Comparison of ENCODE assay signal across 18 cellular contexts in the genomic region with DNA sequence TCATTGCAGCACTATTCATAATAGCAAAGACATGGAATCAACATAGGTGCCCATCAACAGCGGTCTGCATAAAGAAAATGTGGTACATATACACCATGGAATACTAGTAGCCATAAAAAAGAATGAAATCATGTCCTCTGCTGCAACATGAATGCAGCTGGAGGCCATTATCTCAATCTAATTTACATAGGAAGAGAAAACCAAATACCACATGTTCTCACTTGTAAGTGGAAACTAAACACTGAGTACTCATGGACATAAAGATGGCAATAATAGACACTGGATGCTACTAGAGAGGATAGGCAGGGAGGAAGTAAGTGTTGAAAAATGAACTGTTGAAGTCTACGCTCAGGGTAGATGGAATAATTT.
A peak's percentile ranks its signal among the peaks of the same experiment; 100 is the strongest.
DNase-seq lines count a peak whose midpoint lies in the region; ATAC-seq and TF ChIP-seq lines count a peak whose summit lies in the region.
"Had no signal": no experiment of that assay in that cellular context is flagged by ENCODE, and none has a peak within 500 bp of the region (broad histone marks: within the 10 kb centered on the region; RNA-seq: fewer than 3 reads in every experiment).

No MANE protein-coding gene starts in this region.

- H3K36me3 Mint-ChIP-seq in MCF 10A (ENCODE audit: insufficient read depth, unreplicated experiment): no peaks in the 10 kb centered on the region
- H3K36me3 Mint-ChIP-seq: activated naive CD4-positive, alpha-beta T cell treated with anti-CD3 and anti-CD28 coated beads, Interleukin-2, amount 50 U/mL, for 24 hours; brain; naive thymus-derived CD4-positive, alpha-beta T cell had no signal

- TF ChIP-seq CTCF in MCF 10A (IDR thresholded peaks at IDR 0.05; ENCODE audit: unreplicated experiment): no peak

- peak overlapping the region; percentile 96 for H3K27ac Mint-ChIP-seq in MCF 10A (ENCODE audit: low read depth, unreplicated experiment)
- H3K27ac Mint-ChIP-seq: activated naive CD4-positive, alpha-beta T cell treated with anti-CD3 and anti-CD28 coated beads, Interleukin-2, amount 50 U/mL, for 24 hours; brain; naive thymus-derived CD4-positive, alpha-beta T cell had no signal

- POLR2A ChIA-PET in MCF 10A (lab: Yijun Ruan, JAX): no interaction called here

- peaks cover 24% of the 10 kb centered on the region for H3K4me1 Mint-ChIP-seq in MCF 10A (ENCODE audit: insufficient read depth, unreplicated experiment)
- H3K4me1 Mint-ChIP-seq: activated naive CD4-positive, alpha-beta T cell treated with anti-CD3 and anti-CD28 coated beads, Interleukin-2, amount 50 U/mL, for 24 hours; brain; naive thymus-derived CD4-positive, alpha-beta T cell had no signal

- no TSS peak for BruUV-seq in MCF 10A (replicated peaks; lab: Mats Ljungman, UMichigan)

- peak overlapping the region; percentile 52 for H3K4me3 Mint-ChIP-seq in MCF 10A (ENCODE audit: unreplicated experiment)
- H3K4me3 Mint-ChIP-seq: activated naive CD4-positive, alpha-beta T cell treated with anti-CD3 and anti-CD28 coated beads, Interleukin-2, amount 50 U/mL, for 24 hours; brain; naive thymus-derived CD4-positive, alpha-beta T cell had no signal

- DNase-seq in HCEC 1CT (peak; percentile 61), NCI-H69 (lab: John Stamatoyannopoulos, UW) (peak; percentile 9), MCF 10A (ENCODE audit: unreplicated experiment) (no peak), non-pigmented ciliary epithelial cell (ENCODE audit: low read depth) (peak; percentile 4), DMS79 (lab: John Stamatoyannopoulos, UW) (no peak), OCI-M1 (lab: John Stamatoyannopoulos, UW) (no peak)
- DNase-seq: activated CD4-positive, alpha-beta T cell treated with anti-CD3 and anti-CD28 coated beads, Interleukin-2, amount 50 U/mL, for 1 hour; activated T-cell treated with anti-CD3 and anti-CD28 coated beads, Interleukin-2, amount 50 U/mL, for 1 hour; dorsolateral prefrontal cortex; hypothalamus; left colon; naive thymus-derived CD4-positive, alpha-beta T cell; NCI-H1694 treated with DMSO at 0.1 percent for 48 hours; stimulated activated CD4-positive, alpha-beta T cell treated with anti-CD3 and anti-CD28 coated beads, Interleukin-15, amount 100 ng/mL, for 24 hours had no signal

- intact Hi-C loops in MCF 10A (cut with micrococcal nuclease): loop anchor here (5.0 kb wide), 1 partner anchor 220 kb away; no protein-coding TSS in a partner anchor

- no peaks in the 10 kb centered on the region for H3K27me3 Mint-ChIP-seq in MCF 10A (ENCODE audit: insufficient read depth, unreplicated experiment)
- H3K27me3 Mint-ChIP-seq: activated naive CD4-positive, alpha-beta T cell treated with anti-CD3 and anti-CD28 coated beads, Interleukin-2, amount 50 U/mL, for 24 hours; brain; naive thymus-derived CD4-positive, alpha-beta T cell had no signal

- CTCF ChIA-PET in MCF 10A (lab: Yijun Ruan, JAX): no interaction called here

- ATAC-seq in GM19397 (IDR thresholded peaks at IDR 0.05; ENCODE audit: unreplicated experiment) (no peak), HG02973 (IDR thresholded peaks at IDR 0.05; ENCODE audit: unreplicated experiment) (no peak)
- ATAC-seq: left colon had no signal

- H3K9me3 Mint-ChIP-seq in MCF 10A (ENCODE audit: unreplicated experiment): peaks cover 16% of the 10 kb centered on the region

Comparison
In these comparisons a context has a peak if more than half of its experiments do, and no peak if none do; other contexts are left out.
1. DNase-seq: peak in HCEC 1CT (single experiment), NCI-H69 (single experiment) and non-pigmented ciliary epithelial cell (single experiment); none in MCF 10A (single experiment), DMS79 (single experiment) and OCI-M1 (single experiment).